Comparison of ENCODE assay signal across 21 cellular contexts in genomic region chr1:234660536-234661133, GRCh38. TPM values are rescaled to one million over a fixed set of nuclear protein-coding genes. Genes with fewer than 3 reads are reported as not detected.
DNase-seq lines count a peak whose midpoint lies in the region; ATAC-seq and TF ChIP-seq lines count a peak whose summit lies in the region.
"Had no signal": no experiment of that assay in that cellular context is flagged by ENCODE, and none has a peak within 500 bp of the region (broad histone marks: within the 10 kb centered on the region; RNA-seq: fewer than 3 reads in every experiment).

No MANE protein-coding gene starts in this region.

- no peak overlapping the region for H3K4me2 ChIP-seq in IMR-90 (ENCODE audit: low read depth, low read length)
- H3K4me2 ChIP-seq in hepatocyte: no peak overlapping the region
- H3K4me2 ChIP-seq: KMS-11 had no signal

- H3K27me3 ChIP-seq in IMR-90 (ENCODE audit: control insufficient read depth, insufficient read depth, low read length) (no peaks in the 10 kb centered on the region), colonic mucosa (no peaks in the 10 kb centered on the region), hepatocyte (no peaks in the 10 kb centered on the region), suprapubic skin (no peaks in the 10 kb centered on the region), ascending aorta (no peaks in the 10 kb centered on the region)
- H3K27me3 ChIP-seq: SJCRH30 had no signal

- H2AFZ ChIP-seq in IMR-90 (replicated peaks; ENCODE audit: low read length, poor library complexity) (no peak overlapping the region), hepatocyte (no peak overlapping the region)
- H2AFZ ChIP-seq: GM23248 had no signal

- no peak for DNase-seq in IMR-90
- peak; percentile 16 for DNase-seq in colonic mucosa
- DNase-seq in hepatocyte (ENCODE audit: low spot score): no peak
- DNase-seq in suprapubic skin (ENCODE audit: low spot score in 2 of 2): no peak
- DNase-seq in ascending aorta (ENCODE audit: low spot score in 2 of 2): no peak
- DNase-seq: CD4-positive, CD25-positive, alpha-beta regulatory T cell; COR-L47; DND-41; GM23248; MV-4-11; NCI-H1105 treated with DMSO at 0.1 percent for 48 hours; NCI-H2029 treated with DMSO at 0.1 percent for 48 hours; NCI-H226; NCI-H524; NCI-H774; SJCRH30 had no signal

- H4K8ac ChIP-seq in IMR-90 (ENCODE audit: low read depth in 2 of 2, low read length in 2 of 2): peak overlapping the region in 1 of 2 experiments; percentile 10; a peak in 1 of 4 replicates

- dilution Hi-C loops in IMR-90 (cut with HindIII; ENCODE audit: low sequenced_read_pairs, unreplicated experiment): no loop called here

- peak overlapping the region; percentile 78 for H3K4ac ChIP-seq in IMR-90 (ENCODE audit: low read depth, low read length)

- no peak overlapping the region for H3K56ac ChIP-seq in IMR-90 (ENCODE audit: extremely low read depth, insufficient read depth, low read length)

- peaks cover 0 to 12% of the 10 kb centered on the region in 2 experiments; a peak in 1 of 4 replicates for H3K79me1 ChIP-seq in IMR-90 (ENCODE audit: low read depth in 1 of 2, low read length in 2 of 2)

- no peaks in the 10 kb centered on the region for H3K79me2 ChIP-seq in hepatocyte

- TF ChIP-seq CTCF in IMR-90 (conservative IDR thresholded peaks at IDR 0.05; ENCODE audit: low read depth, low read length) (no peak), colonic mucosa (IDR thresholded peaks at IDR 0.05) (no peak), hepatocyte (IDR thresholded peaks at IDR 0.05; ENCODE audit: poor library complexity) (no peak), suprapubic skin (IDR thresholded peaks at IDR 0.05) (no peak), ascending aorta (IDR thresholded peaks at IDR 0.05) (no peak)

- peak overlapping the region; percentile 37 for H2AK5ac ChIP-seq in IMR-90 (ENCODE audit: low read depth, low read length)

- H2AK9ac ChIP-seq in IMR-90 (replicated peaks; ENCODE audit: low read depth, low read length, poor library complexity): no peak overlapping the region

- no peak overlapping the region for H3K18ac ChIP-seq in IMR-90 (ENCODE audit: low read depth, low read length)

- intact Hi-C loops in IMR-90 (cut with micrococcal nuclease): no loop called here
- intact Hi-C loops in colonic mucosa (cut with DNase I): no loop called here
- intact Hi-C loops in ascending aorta (cut with DNase I): no loop called here

- no peak overlapping the region for H3K14ac ChIP-seq in IMR-90 (replicated peaks; ENCODE audit: low read depth, low read length)

- H4K91ac ChIP-seq in IMR-90 (ENCODE audit: insufficient read depth, low read depth, low read length): peak overlapping the region; percentile 32; the same call in 1 of the 2 replicates

- no TSS peak for BruUV-seq in IMR-90 (replicated peaks; lab: Mats Ljungman, UMichigan)

- in situ Hi-C loops in IMR-90 (cut with MboI; ENCODE audit: low sequenced_read_pairs): no loop called here

- peak overlapping the region; percentile 44; the same call in 1 of the 3 replicates for H2BK15ac ChIP-seq in IMR-90 (ENCODE audit: low read depth, low read length)

- no peak overlapping the region for H3K4me3 ChIP-seq in IMR-90 (ENCODE audit: insufficient read depth, low read depth, low read length)
- H3K4me3 ChIP-seq in colonic mucosa: no peak overlapping the region
- no peak overlapping the region for H3K4me3 ChIP-seq in hepatocyte
- H3K4me3 ChIP-seq in suprapubic skin: no peak overlapping the region
- H3K4me3 ChIP-seq in ascending aorta: no peak overlapping the region
- H3K4me3 ChIP-seq: GM12878, GM23248, HAP-1, SJCRH30 had no signal

- no peak overlapping the region for H2BK5ac ChIP-seq in IMR-90 (ENCODE audit: low read depth, low read length, poor library complexity, severe bottlenecking)

- H2BK120ac ChIP-seq in IMR-90 (ENCODE audit: low read depth, low read length): peak overlapping the region; percentile 65

- peaks cover 28% of the 10 kb centered on the region for H3K9me1 ChIP-seq in IMR-90 (ENCODE audit: insufficient read depth, low read length)

- H3K9me3 ChIP-seq in IMR-90 (ENCODE audit: control insufficient read depth, insufficient read depth, low read length) (no peaks in the 10 kb centered on the region), colonic mucosa (no peaks in the 10 kb centered on the region), hepatocyte (ENCODE audit: low read depth) (no peaks in the 10 kb centered on the region), suprapubic skin (no peaks in the 10 kb centered on the region), ascending aorta (no peaks in the 10 kb centered on the region)
- H3K9me3 ChIP-seq: HAP-1, SJCRH30 had no signal

- no peak overlapping the region for H4K5ac ChIP-seq in IMR-90 (ENCODE audit: low read depth, low read length)

- H2BK20ac ChIP-seq in IMR-90 (ENCODE audit: low read depth, low read length): peak overlapping the region; percentile 9

- H3K4me1 ChIP-seq in IMR-90 (ENCODE audit: control insufficient read depth, insufficient read depth, low read length) (peaks cover 22% of the 10 kb centered on the region), colonic mucosa (no peaks in the 10 kb centered on the region), hepatocyte (ENCODE audit: insufficient read depth) (peaks cover 16% of the 10 kb centered on the region), suprapubic skin (peaks cover 39% of the 10 kb centered on the region), ascending aorta (peaks cover 0 to 4% of the 10 kb centered on the region in 2 donors)
- H3K4me1 ChIP-seq: HAP-1 had no signal

- TF ChIP-seq EP300 in suprapubic skin (IDR thresholded peaks at IDR 0.05): no peak

- H3K9me2 ChIP-seq in hepatocyte (replicated peaks; ENCODE audit: insufficient read depth): no peaks in the 10 kb centered on the region

- POLR2A ChIA-PET in IMR-90 (lab: Charles Lee; ENCODE audit: unreplicated experiment): no interaction called here

- CTCF ChIA-PET in IMR-90 (lab: Yijun Ruan, JAX): no interaction called here

- H4K20me1 ChIP-seq in IMR-90 (ENCODE audit: insufficient read depth, low read length): no peaks in the 10 kb centered on the region
- H4K20me1 ChIP-seq in hepatocyte (ENCODE audit: insufficient read depth, poor library complexity, severe bottlenecking): no peaks in the 10 kb centered on the region

- TF ChIP-seq POLR2A in IMR-90 (IDR thresholded peaks at IDR 0.05; ENCODE audit: low read depth, low read length) (no peak), suprapubic skin (IDR thresholded peaks at IDR 0.05) (no peak)

- H3K27ac ChIP-seq in IMR-90 (ENCODE audit: insufficient read depth, low read length) (no peak overlapping the region), colonic mucosa (no peak overlapping the region), hepatocyte (peak overlapping the region; percentile 43), suprapubic skin (peak overlapping the region; percentile 7), ascending aorta (no peak overlapping the region)
- H3K27ac ChIP-seq: GM23248, KMS-11, SJCRH30 had no signal

- ATAC-seq in IMR-90 (ENCODE audit: low read depth) (no peak), GM21515 (IDR thresholded peaks at IDR 0.05; ENCODE audit: unreplicated experiment) (no peak), HG03354 (IDR thresholded peaks at IDR 0.05; ENCODE audit: poor library complexity, severe bottlenecking, unreplicated experiment) (no peak)
- ATAC-seq: GM12878 had no signal

- no peak overlapping the region for H3K9ac ChIP-seq in IMR-90 (ENCODE audit: low read depth, low read length)
- H3K9ac ChIP-seq in colonic mucosa (ENCODE audit: low read depth in 2 of 2, low read length in 2 of 2): no peak overlapping the region
- H3K9ac ChIP-seq: GM23248, KMS-11 had no signal

- H3K36me3 ChIP-seq in IMR-90 (ENCODE audit: control insufficient read depth, insufficient read depth, low read length) (no peaks in the 10 kb centered on the region), colonic mucosa (no peaks in the 10 kb centered on the region), hepatocyte (replicated peaks; ENCODE audit: insufficient read depth, low read depth) (no peaks in the 10 kb centered on the region), suprapubic skin (no peaks in the 10 kb centered on the region), ascending aorta (no peaks in the 10 kb centered on the region)
- H3K36me3 ChIP-seq: HAP-1, SJCRH30 had no signal

- 97% methylated on average over 9 of the region's 13 CpGs; no CpG with 5 or more reads in 1 of the 2 experiments for WGBS in IMR-90 (ENCODE audit: extremely low coverage in 2 of 2, insufficient read length in 1 of 2), 2 experiments
- 90% methylated on average over 13 of the region's 13 CpGs for WGBS in hepatocyte (ENCODE audit: low lambda C conversion rate, missing lambda C conversion rate)
- 95% methylated on average over 13 of the region's 13 CpGs for WGBS in suprapubic skin

- TF ChIP-seq RAD21 in IMR-90 (IDR thresholded peaks at IDR 0.05; ENCODE audit: low read length): no peak

- H3K23ac ChIP-seq in IMR-90 (ENCODE audit: low read depth, low read length): no peak overlapping the region

TF ChIP-seq in IMR-90, 13 proteins besides CTCF, POLR2A, EP300 and RAD21 (continues in another document):
- TF ChIP-seq MAZ (IDR thresholded peaks at IDR 0.05; ENCODE audit: borderline replicate concordance, low read depth, low read length) (no peak), CHD1 (IDR thresholded peaks at IDR 0.05; ENCODE audit: low read depth, low read length) (no peak), ELK1 (IDR thresholded peaks at IDR 0.05; ENCODE audit: borderline replicate concordance, low read depth, low read length) (no peak), USF2 (IDR thresholded peaks at IDR 0.05; ENCODE audit: low read depth, low read length) (no peak)

RNA-seq across cellular contexts. Expression of gene IRF2BP2, which starts 50.7 kb away (rescaled TPM):
- total RNA-seq in IMR-90 (2012; rRNA removed) (37.2 and 47.0 TPM in 2 replicates), colonic mucosa (100 to 1,000 TPM; 157 to 164 TPM), hepatocyte (113 and 135 TPM in 2 replicates), suprapubic skin (100 to 1,000 TPM; 129 to 195 (median 159) TPM), ascending aorta (80.0 TPM)
- polyA plus RNA-seq in IMR-90 (2012; rRNA removed) (56.5 and 66.6 TPM in 2 replicates), hepatocyte (65.9 and 68.2 TPM in 2 replicates)
- 12.6 and 82.3 TPM in 2 replicates for polyA plus RNA-seq in IMR-90 (2012; cell fraction: cytosol; rRNA removed)
- polyA plus RNA-seq in IMR-90 (2012; cell fraction: nucleus; rRNA removed; ENCODE audit: low replicate concordance): 216 and 242 TPM in 2 replicates

Comparison
In these comparisons a context has a peak if more than half of its experiments do, and no peak if none do; other contexts are left out.
1. H3K27ac ChIP-seq: peak in hepatocyte (single experiment) and suprapubic skin (single experiment); none in IMR-90 (single experiment), colonic mucosa (single experiment) and ascending aorta (0 of 2).